20 cellular contexts compared by ENCODE assay signal in the genomic region with DNA sequence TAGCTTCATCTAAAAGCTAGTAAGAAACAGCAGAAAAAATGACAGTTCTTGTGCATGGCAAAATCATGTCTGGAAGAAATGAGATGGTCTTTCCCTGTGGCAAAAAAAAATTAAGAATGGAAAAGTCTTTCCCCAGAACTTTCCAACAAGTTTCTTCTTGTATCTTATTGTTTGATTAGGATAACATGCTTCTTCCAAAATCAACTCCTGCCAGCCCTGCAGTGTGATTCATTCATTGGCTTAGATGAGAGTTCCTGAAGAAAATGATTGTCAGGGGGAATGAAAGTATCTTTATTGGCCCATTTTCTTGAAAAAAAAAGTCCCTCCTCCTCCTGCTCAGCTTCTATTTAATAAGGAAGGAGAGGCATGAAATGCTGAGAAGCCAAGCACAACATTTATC.
A peak's percentile ranks its signal among the peaks of the same experiment; 100 is the strongest.
DNase-seq lines count a peak whose midpoint lies in the region; ATAC-seq and TF ChIP-seq lines count a peak whose summit lies in the region.
"Had no signal": no experiment of that assay in that cellular context is flagged by ENCODE, and none has a peak within 500 bp of the region (broad histone marks: within the 10 kb centered on the region; RNA-seq: fewer than 3 reads in every experiment).

No MANE protein-coding gene starts in this region.

- no peaks in the 10 kb centered on the region for H3K79me1 ChIP-seq in neuronal stem cell (ENCODE audit: low read depth, low read length)

- peak; percentile 51 for DNase-seq in MCF 10A (ENCODE audit: unreplicated experiment)
- DNase-seq in breast epithelium (ENCODE audit: low spot score in 2 of 2) = no peak
- DNase-seq in RWPE2 (ENCODE audit: low spot score) = no peak
- peak; percentile 64 for DNase-seq in epithelial cell of esophagus (ENCODE audit: low read depth)
- no peak for DNase-seq in neuronal stem cell (ENCODE audit: low spot score)
- no peak for DNase-seq in T1000 (lab: John Stamatoyannopoulos, UW)
- DNase-seq in AML-193 (lab: John Stamatoyannopoulos, UW) = no peak
- no peak for DNase-seq in NCI-H82 (lab: John Stamatoyannopoulos, UW)
- DNase-seq: BE2C; C1 segment of cervical spinal cord; Caco-2; Calu3; CD4-positive, alpha-beta memory T cell; CD4-positive, CD25-positive, alpha-beta regulatory T cell; DMS79 treated with DMSO at 0.1 percent for 48 hours; GF-D8 had no signal

- H2AFZ ChIP-seq in neuronal stem cell (ENCODE audit: low read length) = peak overlapping the region; percentile 11

- no peaks in the 10 kb centered on the region for H3K4me1 ChIP-seq in breast epithelium
- peaks cover 8% of the 10 kb centered on the region for H3K4me1 ChIP-seq in RWPE2 (ENCODE audit: insufficient read depth, poor library complexity, severe bottlenecking)
- no peaks in the 10 kb centered on the region for H3K4me1 ChIP-seq in neuronal stem cell (ENCODE audit: control insufficient read depth in 2 of 2, insufficient read depth in 1 of 2, low read depth in 1 of 2, low read length in 2 of 2)
- H3K4me1 ChIP-seq: A549, BE2C, BLaER1, Caco-2 had no signal

- H3K36me3 Mint-ChIP-seq in MCF 10A (ENCODE audit: insufficient read depth, unreplicated experiment) = no peaks in the 10 kb centered on the region
- H3K36me3 Mint-ChIP-seq: CD14-positive monocyte; CD4-positive, alpha-beta memory T cell; CD4-positive, CD25-positive, alpha-beta regulatory T cell had no signal

- H3K27ac ChIP-seq in breast epithelium = no peak overlapping the region
- H3K27ac ChIP-seq in RWPE2 (ENCODE audit: poor library complexity, severe bottlenecking) = no peak overlapping the region
- no peak overlapping the region for H3K27ac ChIP-seq in neuronal stem cell (replicated peaks; ENCODE audit: low read length)
- H3K27ac ChIP-seq: 22Rv1, A549, BLaER1 had no signal

- 0 out of 3 replicates have a peak, but pooled peaks have one; percentile 33 for ATAC-seq in RWPE2 (ENCODE audit: low read depth)
- ATAC-seq: A549 had no signal

- H3K9me3 Mint-ChIP-seq in MCF 10A (ENCODE audit: unreplicated experiment) = no peaks in the 10 kb centered on the region

- no peak overlapping the region for H3K18ac ChIP-seq in neuronal stem cell (ENCODE audit: low read length)

- H3K27me3 Mint-ChIP-seq in MCF 10A (ENCODE audit: insufficient read depth, unreplicated experiment) = no peaks in the 10 kb centered on the region
- H3K27me3 Mint-ChIP-seq: CD4-positive, alpha-beta memory T cell; CD4-positive, CD25-positive, alpha-beta regulatory T cell had no signal

- TF ChIP-seq CTCF in MCF 10A (IDR thresholded peaks at IDR 0.05; ENCODE audit: unreplicated experiment) = no peak
- no peak for TF ChIP-seq CTCF in breast epithelium (IDR thresholded peaks at IDR 0.05)
- TF ChIP-seq CTCF in RWPE2 (IDR thresholded peaks at IDR 0.05; ENCODE audit: poor library complexity, severe bottlenecking) = no peak
- no peak for TF ChIP-seq CTCF in epithelial cell of esophagus (IDR thresholded peaks at IDR 0.05; ENCODE audit: insufficient read depth, low read depth, low read length, missing control alignments)

- no peaks in the 10 kb centered on the region for H3K27me3 ChIP-seq in breast epithelium
- no peaks in the 10 kb centered on the region for H3K27me3 ChIP-seq in RWPE2 (ENCODE audit: insufficient read depth, poor library complexity, severe bottlenecking)
- H3K27me3 ChIP-seq in neuronal stem cell (ENCODE audit: control insufficient read depth in 3 of 3, insufficient read depth in 3 of 3, low read depth in 1 of 3, low read length in 3 of 3) = no peaks in the 10 kb centered on the region
- H3K27me3 ChIP-seq: BE2C, BLaER1 had no signal

- H3K27ac Mint-ChIP-seq in MCF 10A (ENCODE audit: low read depth, unreplicated experiment) = no peak overlapping the region
- H3K27ac Mint-ChIP-seq: CD14-positive monocyte; CD4-positive, alpha-beta memory T cell; CD4-positive, CD25-positive, alpha-beta regulatory T cell had no signal

- CTCF ChIA-PET in MCF 10A (lab: Yijun Ruan, JAX) = no interaction called here

- H3K4me3 ChIP-seq in breast epithelium (no peak overlapping the region), RWPE2 (ENCODE audit: severe bottlenecking) (no peak overlapping the region), epithelial cell of esophagus (ENCODE audit: low read length) (no peak overlapping the region), neuronal stem cell (ENCODE audit: low read length in 2 of 2) (no peak overlapping the region)
- H3K4me3 ChIP-seq: A549, BLaER1 had no signal

- no TSS peak for BruUV-seq in MCF 10A (replicated peaks; lab: Mats Ljungman, UMichigan)

- no peaks in the 10 kb centered on the region for H3K9me3 ChIP-seq in breast epithelium
- no peaks in the 10 kb centered on the region for H3K9me3 ChIP-seq in RWPE2 (ENCODE audit: severe bottlenecking)
- no peaks in the 10 kb centered on the region for H3K9me3 ChIP-seq in neuronal stem cell (replicated peaks in 1 of 2; ENCODE audit: control insufficient read depth in 2 of 2, insufficient read depth in 1 of 2, low read depth in 1 of 2, low read length in 2 of 2)
- H3K9me3 ChIP-seq: A549, BE2C, BLaER1, Caco-2 had no signal

- H3K23ac ChIP-seq in neuronal stem cell (ENCODE audit: low read depth, low read length, poor library complexity) = no peak overlapping the region

- no peak overlapping the region for H2AK5ac ChIP-seq in neuronal stem cell (ENCODE audit: low read depth, low read length)

- no peak overlapping the region for H3K4me3 Mint-ChIP-seq in MCF 10A (ENCODE audit: unreplicated experiment)
- H3K4me3 Mint-ChIP-seq: CD14-positive monocyte; CD4-positive, alpha-beta memory T cell; CD4-positive, CD25-positive, alpha-beta regulatory T cell had no signal

- no peak overlapping the region for H2BK12ac ChIP-seq in neuronal stem cell (ENCODE audit: low read length)

- no peaks in the 10 kb centered on the region for H3K36me3 ChIP-seq in breast epithelium
- no peaks in the 10 kb centered on the region for H3K36me3 ChIP-seq in RWPE2 (ENCODE audit: low read depth)
- H3K36me3 ChIP-seq in neuronal stem cell (replicated peaks in 1 of 2; ENCODE audit: control insufficient read depth in 2 of 2, insufficient read depth in 2 of 2, low read length in 2 of 2) = no peaks in the 10 kb centered on the region
- H3K36me3 ChIP-seq: BE2C, BLaER1 had no signal

- intact Hi-C loops in MCF 10A (cut with micrococcal nuclease) (no loop called here), breast epithelium (cut with DNase I; ENCODE audit: low total_unique reads) (no loop called here)

- H2BK15ac ChIP-seq in neuronal stem cell (ENCODE audit: low read length) = no peak overlapping the region

- H3K14ac ChIP-seq in neuronal stem cell (ENCODE audit: low read length) = no peak overlapping the region

- no peak overlapping the region for H3K4ac ChIP-seq in neuronal stem cell (ENCODE audit: low read length)

- H2BK5ac ChIP-seq in neuronal stem cell (ENCODE audit: low read length) = no peak overlapping the region

- TF ChIP-seq POLR2A in breast epithelium (IDR thresholded peaks at IDR 0.05) = no peak

- H2BK120ac ChIP-seq in neuronal stem cell (ENCODE audit: low read depth, low read length) = no peak overlapping the region

- POLR2A ChIA-PET in MCF 10A (lab: Yijun Ruan, JAX) = no interaction called here

- H3K4me1 Mint-ChIP-seq in MCF 10A (ENCODE audit: insufficient read depth, unreplicated experiment) = no peaks in the 10 kb centered on the region
- H3K4me1 Mint-ChIP-seq: CD14-positive monocyte; CD4-positive, alpha-beta memory T cell; CD4-positive, CD25-positive, alpha-beta regulatory T cell had no signal

- no peak overlapping the region for H4K91ac ChIP-seq in neuronal stem cell (ENCODE audit: low read depth, low read length, poor library complexity)

- H3K4me2 ChIP-seq in neuronal stem cell (ENCODE audit: insufficient read depth, low read length, poor library complexity, severe bottlenecking) = no peak overlapping the region
- H3K4me2 ChIP-seq: A549, BLaER1 had no signal

- H3K9ac ChIP-seq in neuronal stem cell (ENCODE audit: low read depth, low read length, poor library complexity) = no peak overlapping the region
- H3K9ac ChIP-seq: BLaER1 had no signal

- no peak overlapping the region for H4K8ac ChIP-seq in neuronal stem cell (ENCODE audit: low read depth, low read length)

Comparison
In these comparisons a context has a peak if more than half of its experiments do, and no peak if none do; other contexts are left out.
1. DNase-seq: peak in MCF 10A (single experiment) and epithelial cell of esophagus (single experiment); none in breast epithelium (0 of 2), RWPE2 (single experiment), neuronal stem cell (single experiment), T1000 (single experiment), AML-193 (0 of 2) and NCI-H82 (single experiment).